36 cellular contexts compared by ENCODE assay signal in the genomic region with DNA sequence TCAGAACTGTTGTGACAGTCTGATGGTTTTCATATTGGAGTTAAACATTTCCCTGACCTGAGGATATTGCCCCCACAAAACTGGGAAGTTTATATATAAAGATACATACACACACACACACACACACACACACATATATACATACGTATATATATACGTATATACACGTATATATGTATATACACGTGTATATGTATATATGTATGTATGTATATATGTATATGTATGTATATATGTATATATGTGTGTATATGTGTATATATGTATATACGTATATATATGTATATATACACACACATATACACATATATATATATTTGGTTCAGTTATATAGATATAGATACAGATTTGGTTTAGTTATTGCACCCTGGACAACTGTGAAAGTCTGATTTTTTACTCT.
"Had no signal": no experiment of that assay in that cellular context is flagged by ENCODE, and none has a peak within 500 bp of the region (broad histone marks: within the 10 kb centered on the region; RNA-seq: fewer than 3 reads in every experiment).

No MANE protein-coding gene starts in this region.

- H3K9me3 ChIP-seq: ascending aorta had no signal

- H3K4me3 Mint-ChIP-seq: activated B cell treated with CpG ODN at 0.5 μM for 24 hours; activated CD4-positive, alpha-beta memory T cell treated with anti-CD3 and anti-CD28 coated beads for 36 hours; activated CD4-positive, alpha-beta T cell treated with anti-CD3 and anti-CD28 coated beads, Interleukin-2, amount 10 ng/mL, durations not matched to agents 24 days and 14 days; activated CD8-positive, alpha-beta T cell treated with anti-CD3 and anti-CD28 coated beads for 36 hours; activated naive CD4-positive, alpha-beta T cell treated with anti-CD3 and anti-CD28 coated beads, Interleukin-2, amount 10 ng/mL, durations not matched to agents 7 days and 5 days; activated naive CD4-positive, alpha-beta T cell treated with anti-CD3 and anti-CD28 coated beads, Interleukin-2, amount 50 U/mL, for 24 hours; activated naive CD8-positive, alpha-beta T cell; activated naive CD8-positive, alpha-beta T cell treated with anti-CD3 and anti-CD28 coated beads, Interleukin-2, amount 10 ng/mL, durations not matched to agents 7 days and 5 days; activated naive CD8-positive, alpha-beta T cell treated with anti-CD3 and anti-CD28 coated beads, Interleukin-2, amount 50 U/mL, for 24 hours; brain; central memory CD8-positive, alpha-beta T cell; T-cell; T-helper 2 cell treated with Interferon-gamma antibody and Interleukin-4, amounts not matched to agents 5 μg/mL and 100 μg/mL, for 36 hours had no signal

- ATAC-seq: activated CD8-positive, alpha-beta T cell treated with anti-CD3 and anti-CD28 coated beads for 36 hours; activated naive CD8-positive, alpha-beta T cell treated with anti-CD3 and anti-CD28 coated beads, Interleukin-2, amount 50 U/mL, for 24 hours; T-cell had no signal

- FAIRE-seq: bronchial epithelial cell, TTC549 had no signal

- DNase-seq: activated B cell treated with CpG ODN at 0.5 μM for 24 hours; activated CD4-positive, alpha-beta memory T cell treated with anti-CD3 and anti-CD28 coated beads for 36 hours; activated CD4-positive, alpha-beta T cell treated with anti-CD3 and anti-CD28 coated beads for 4 hours; activated CD4-positive, alpha-beta T cell treated with anti-CD3 and anti-CD28 coated beads, Interleukin-2, amount 10 ng/mL, durations not matched to agents 24 days and 14 days; activated CD4-positive, alpha-beta T cell treated with anti-CD3 and anti-CD28 coated beads, Interleukin-2, amount 50 U/mL, for 1 hour; activated CD4-positive, alpha-beta T cell treated with anti-CD3 and anti-CD28 coated beads, Interleukin-2, amount 50 U/mL, for 4 hours; activated CD4-positive, CD25-positive, alpha-beta regulatory T cell treated with anti-CD3 and anti-CD28 coated beads, Interleukin-2, amount 50 U/mL, for 72 hours; activated CD8-positive, alpha-beta memory T cell treated with anti-CD3 and anti-CD28 coated beads, Interleukin-2, amount 50 U/mL, for 4 hours; activated CD8-positive, alpha-beta T cell treated with anti-CD3 and anti-CD28 coated beads for 36 hours; activated effector memory CD4-positive, alpha-beta T cell treated with Interleukin-2 at 50 U/mL for 16 hours; activated gamma-delta T cell; activated naive CD4-positive, alpha-beta T cell treated with anti-CD3 and anti-CD28 coated beads, Interleukin-2, amount 10 ng/mL, durations not matched to agents 7 days and 5 days; activated naive CD4-positive, alpha-beta T cell treated with Interleukin-2 at 50 U/mL for 16 hours; activated naive CD8-positive, alpha-beta T cell treated with anti-CD3 and anti-CD28 coated beads, Interleukin-2, amount 10 ng/mL, durations not matched to agents 7 days and 5 days; activated naive CD8-positive, alpha-beta T cell treated with anti-CD3 and anti-CD28 coated beads, Interleukin-2, amount 50 U/mL, for 24 hours; activated T-cell treated with anti-CD3 and anti-CD28 coated beads for 4 hours; activated T-cell treated with anti-CD3 and anti-CD28 coated beads, Interleukin-2, amount 50 U/mL, for 1 hour; activated T-cell treated with anti-CD3 and anti-CD28 coated beads, Interleukin-2, amount 50 U/mL, for 48 hours; amygdala; anterior cingulate cortex; caudate nucleus; cerebellar nuclear complex; T-cell; T-helper 2 cell; T-helper 9 cell had no signal

- H3K27me3 Mint-ChIP-seq: activated B cell treated with CpG ODN at 0.5 μM for 24 hours; activated CD4-positive, alpha-beta memory T cell treated with anti-CD3 and anti-CD28 coated beads for 36 hours; activated CD4-positive, alpha-beta T cell treated with anti-CD3 and anti-CD28 coated beads, Interleukin-2, amount 10 ng/mL, durations not matched to agents 24 days and 14 days; activated CD8-positive, alpha-beta T cell treated with anti-CD3 and anti-CD28 coated beads for 36 hours; activated naive CD4-positive, alpha-beta T cell treated with anti-CD3 and anti-CD28 coated beads, Interleukin-2, amount 10 ng/mL, durations not matched to agents 7 days and 5 days; activated naive CD4-positive, alpha-beta T cell treated with anti-CD3 and anti-CD28 coated beads, Interleukin-2, amount 50 U/mL, for 24 hours; activated naive CD8-positive, alpha-beta T cell; activated naive CD8-positive, alpha-beta T cell treated with anti-CD3 and anti-CD28 coated beads, Interleukin-2, amount 10 ng/mL, durations not matched to agents 7 days and 5 days; activated naive CD8-positive, alpha-beta T cell treated with anti-CD3 and anti-CD28 coated beads, Interleukin-2, amount 50 U/mL, for 24 hours; brain; central memory CD8-positive, alpha-beta T cell; T-cell had no signal

- H3K27me3 ChIP-seq: ascending aorta, cardiac muscle cell had no signal

- H3K27ac Mint-ChIP-seq: activated B cell treated with CpG ODN at 0.5 μM for 24 hours; activated CD4-positive, alpha-beta memory T cell treated with anti-CD3 and anti-CD28 coated beads for 36 hours; activated CD4-positive, alpha-beta T cell treated with anti-CD3 and anti-CD28 coated beads, Interleukin-2, amount 10 ng/mL, durations not matched to agents 24 days and 14 days; activated CD8-positive, alpha-beta T cell treated with anti-CD3 and anti-CD28 coated beads for 36 hours; activated naive CD4-positive, alpha-beta T cell treated with anti-CD3 and anti-CD28 coated beads, Interleukin-2, amount 10 ng/mL, durations not matched to agents 7 days and 5 days; activated naive CD4-positive, alpha-beta T cell treated with anti-CD3 and anti-CD28 coated beads, Interleukin-2, amount 50 U/mL, for 24 hours; activated naive CD8-positive, alpha-beta T cell treated with anti-CD3 and anti-CD28 coated beads, Interleukin-2, amount 10 ng/mL, durations not matched to agents 7 days and 5 days; activated naive CD8-positive, alpha-beta T cell treated with anti-CD3 and anti-CD28 coated beads, Interleukin-2, amount 50 U/mL, for 24 hours; activated T-helper 2 cell treated with anti-CD3 and anti-CD28 coated beads, Interferon-gamma antibody, Interleukin-2, Interleukin-4, amounts not matched to agents 10 μg/mL and 5 μg/mL and 100 μg/mL, durations not matched to agents 14 hours and 24 hours and 36 hours; brain; T-helper 2 cell treated with Interferon-gamma antibody and Interleukin-4, amounts not matched to agents 5 μg/mL and 100 μg/mL, for 36 hours had no signal

- H3K4me3 ChIP-seq: ascending aorta, cardiac muscle cell had no signal

- H3K4me1 ChIP-seq: ascending aorta had no signal

- H3K27ac ChIP-seq: ascending aorta, cardiac muscle cell, VCaP had no signal

- H3K36me3 ChIP-seq: ascending aorta, cardiac muscle cell had no signal

- H3K9me3 Mint-ChIP-seq: activated B cell treated with CpG ODN at 0.5 μM for 24 hours; activated CD4-positive, alpha-beta memory T cell treated with anti-CD3 and anti-CD28 coated beads for 36 hours; activated CD8-positive, alpha-beta T cell treated with anti-CD3 and anti-CD28 coated beads for 36 hours; activated naive CD4-positive, alpha-beta T cell treated with anti-CD3 and anti-CD28 coated beads, Interleukin-2, amount 10 ng/mL, durations not matched to agents 7 days and 5 days; activated naive CD4-positive, alpha-beta T cell treated with anti-CD3 and anti-CD28 coated beads, Interleukin-2, amount 50 U/mL, for 24 hours; activated naive CD8-positive, alpha-beta T cell treated with anti-CD3 and anti-CD28 coated beads, Interleukin-2, amount 50 U/mL, for 24 hours; brain; central memory CD8-positive, alpha-beta T cell; T-cell; T-helper 2 cell treated with Interferon-gamma antibody and Interleukin-4, amounts not matched to agents 5 μg/mL and 100 μg/mL, for 36 hours had no signal

- H3K4me1 Mint-ChIP-seq: activated CD4-positive, alpha-beta T cell treated with anti-CD3 and anti-CD28 coated beads, Interleukin-2, amount 10 ng/mL, durations not matched to agents 24 days and 14 days; activated naive CD4-positive, alpha-beta T cell treated with anti-CD3 and anti-CD28 coated beads, Interleukin-2, amount 10 ng/mL, durations not matched to agents 7 days and 5 days had no signal
